7 cellular contexts compared by ENCODE assay signal in the genomic region with DNA sequence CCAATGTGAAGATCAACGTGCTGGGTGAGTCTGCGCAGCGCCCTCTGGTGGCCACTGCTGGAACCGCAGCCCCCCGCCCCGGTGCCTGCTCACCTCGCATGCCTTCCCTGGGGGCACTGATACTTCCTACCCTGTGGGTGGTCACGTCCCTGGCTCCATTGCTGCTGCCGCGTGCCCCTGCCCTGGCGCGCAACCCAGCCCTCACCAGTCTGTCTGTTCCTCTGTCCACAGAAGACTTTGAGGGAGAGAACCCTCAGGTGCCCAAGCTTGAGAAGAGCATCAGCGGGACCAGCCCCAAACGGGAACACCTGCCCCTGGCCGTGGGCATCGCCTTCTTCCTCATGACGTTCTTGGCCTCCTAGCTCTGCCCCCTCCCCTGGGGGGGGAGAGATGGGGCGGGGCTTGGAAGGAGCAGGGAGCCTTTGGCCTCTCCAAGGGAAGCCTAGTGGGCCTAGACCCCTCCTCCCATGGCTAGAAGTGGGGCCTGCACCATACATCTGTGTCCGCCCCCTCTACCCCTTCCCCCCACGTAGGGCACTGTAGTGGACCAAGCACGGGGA. TPM values are rescaled to one million over a fixed set of nuclear protein-coding genes. Genes with fewer than 3 reads are reported as not detected.
DNase-seq lines count a peak whose midpoint lies in the region; ATAC-seq, FAIRE-seq and TF ChIP-seq lines count a peak whose summit lies in the region.

No MANE protein-coding gene starts in this region.

- H3F3A ChIP-seq in MM.1S (ENCODE audit: insufficient read depth, low read length), result peaks cover 13% of the 10 kb centered on the region

- H3K79me2 ChIP-seq in MM.1S (ENCODE audit: low read length), result no peaks in the 10 kb centered on the region
- H3K79me2 ChIP-seq in GM12878 (ENCODE audit: control insufficient read depth, insufficient read depth, low read length), result no peaks in the 10 kb centered on the region

- no peaks in the 10 kb centered on the region for H3K9me3 ChIP-seq in MM.1S (replicated peaks; ENCODE audit: insufficient read depth, low read length)
- no peaks in the 10 kb centered on the region for H3K9me3 ChIP-seq in GM12878 (replicated peaks; ENCODE audit: control insufficient read depth, insufficient read depth, low read length)

- H3K36me3 ChIP-seq in MM.1S (replicated peaks; ENCODE audit: insufficient read depth, low read length), result no peaks in the 10 kb centered on the region
- H3K36me3 ChIP-seq in GM12878 (ENCODE audit: control insufficient read depth in 2 of 2, insufficient read depth in 2 of 2, low read length in 1 of 2), result no peaks in the 10 kb centered on the region

- POLR2A ChIA-PET in GM10248 (lab: Yijun Ruan, JAX) (no interaction called here), GM12878 (lab: Charles Lee) (interaction anchor here (1.3 to 2.0 kb wide), 4 partner anchors 22 to 86 kb away, joined by 4 to 12 read pairs (median 8); partner anchors contain the start of genes EFNA4, KRTCAP2 and SLC50A1)

- H3K9me2 ChIP-seq in MM.1S (replicated peaks; ENCODE audit: insufficient read depth, low read length), result no peaks in the 10 kb centered on the region

- H3K4me2 ChIP-seq in MM.1S (ENCODE audit: low read depth, low read length), result peak overlapping the region; percentile 100
- peak overlapping the region; percentile 79 for H3K4me2 ChIP-seq in GM12878 (ENCODE audit: control insufficient read depth, insufficient read depth)

- H3K9ac ChIP-seq in MM.1S (ENCODE audit: low read length) (no peak overlapping the region), GM12878 (ENCODE audit: control insufficient read depth, insufficient read depth, low read length) (no peak overlapping the region)

- TF ChIP-seq CTCF in GM10248 (IDR thresholded peaks at IDR 0.05; ENCODE audit: control extremely low read depth, extremely low read depth, low read depth, missing control alignments) (peak; percentile 99), MM.1S (IDR thresholded peaks at IDR 0.05; ENCODE audit: low read length) (peak; percentile 99), GM12878 (IDR thresholded peaks at IDR 0.05 in 2 of 3, conservative IDR thresholded peaks at IDR 0.05 in 1 of 3; ENCODE audit: control insufficient read depth in 2 of 3, extremely low read depth in 1 of 3, insufficient read depth in 1 of 3, low read depth in 3 of 3, low read length in 3 of 3) (peak; percentile 92 to 99 (median 98))

- peaks cover 27% of the 10 kb centered on the region for H3K4me1 ChIP-seq in MM.1S (ENCODE audit: low read length)
- peaks cover 24% of the 10 kb centered on the region for H3K4me1 ChIP-seq in GM12878 (ENCODE audit: control insufficient read depth, insufficient read depth, low read length)

- H4K20me1 ChIP-seq in MM.1S (ENCODE audit: insufficient read depth, low read length) (no peaks in the 10 kb centered on the region), GM12878 (ENCODE audit: control insufficient read depth, insufficient read depth) (no peaks in the 10 kb centered on the region)

- intact Hi-C loops in GM12878 (cut with micrococcal nuclease; ENCODE audit: unreplicated experiment), result loop anchor here (10.0 kb wide), 1 partner anchor 601 kb away; no protein-coding TSS in a partner anchor

- H2AFZ ChIP-seq in MM.1S (ENCODE audit: low read length) (peak overlapping the region; percentile 88; the same call in 1 of the 2 replicates), GM12878 (ENCODE audit: control insufficient read depth, low read depth, low read length) (peak overlapping the region; percentile 48)

- CTCF ChIA-PET in GM10248 (lab: Yijun Ruan, JAX) (interaction anchor here (0.7 to 5.1 kb wide), 23 partner anchors 10 to 130 kb away, joined by 3 to 169 read pairs (median 10); partner anchors contain the start of genes ADAM15, EFNA4, KRTCAP2 and PBXIP1), GM12878 (lab: Yijun Ruan, JAX) (interaction anchor here (0.6 to 5.5 kb wide), 23 partner anchors 9 to 605 kb away, joined by 3 to 195 read pairs (median 5); partner anchors contain the start of genes ADAM15, EFNA4, KRTCAP2 and SHC1)

- no TSS peak for BruUV-seq in GM12878 (replicated peaks; lab: Mats Ljungman, UMichigan)

- TF ChIP-seq RAD21 in GM12878 (IDR thresholded peaks at IDR 0.05; ENCODE audit: insufficient read depth, low read depth, low read length), result 0 out of 2 replicates have a peak, but pooled peaks have one; percentile 12

- no peak overlapping the region for H3K27ac ChIP-seq in MM.1S (ENCODE audit: low read length)
- no peak overlapping the region for H3K27ac ChIP-seq in GM12878 (ENCODE audit: control insufficient read depth, insufficient read depth)

- in situ Hi-C loops in GM12878 (cut with MboI), result no loop called here

- WGBS in GM12878 (ENCODE audit: insufficient coverage, insufficient replicate concordance, low lambda C conversion rate, missing lambda C conversion rate), result 5% methylated on average over 21 of the region's 21 CpGs

- no peak for TF ChIP-seq POLR2A in GM12878 (IDR thresholded peaks at IDR 0.05; ENCODE audit: low read depth, low read length)

- H3K4me3 ChIP-seq in MM.1S (ENCODE audit: low read length) (peak overlapping the region; percentile 84; the same call in 1 of the 2 replicates), GM12878 (no peak overlapping the region)

- H3K27me3 ChIP-seq in MM.1S (replicated peaks; ENCODE audit: insufficient read depth, low read length) (peaks cover 27% of the 10 kb centered on the region), GM12878 (replicated peaks in 1 of 2; ENCODE audit: control insufficient read depth in 2 of 2, insufficient read depth in 2 of 2, low read length in 1 of 2) (peaks cover 12 to 14% of the 10 kb centered on the region in 2 experiments)

- peak; percentile 68 for FAIRE-seq in GM12878 (lab: Jason Lieb, UNC)

- peak; percentile 61 for ATAC-seq in GM12878
- no peak for ATAC-seq in HG03469 (IDR thresholded peaks at IDR 0.05; ENCODE audit: unreplicated experiment)

- RAD21 ChIA-PET in GM12878 (lab: Charles Lee; ENCODE audit: unreplicated experiment), result interaction anchor here (0.6 to 3.0 kb wide), 7 partner anchors 22 to 791 kb away, joined by 3 to 63 read pairs (median 16); partner anchors contain the start of genes ADAM15, EFNA4 and KRTCAP2

- TF ChIP-seq EP300 in GM12878 (IDR thresholded peaks at IDR 0.05; ENCODE audit: borderline replicate concordance in 1 of 2, control insufficient read depth in 1 of 2, low read depth in 2 of 2, low read length in 2 of 2), result no peak

- SMC1A ChIA-PET in GM12878 (lab: Charles Lee; ENCODE audit: uncharacterized antibody, unreplicated experiment), result interaction anchor here (0.8 to 2.9 kb wide), 5 partner anchors 21 to 86 kb away, joined by 3 to 17 read pairs (median 5); no protein-coding TSS in a partner anchor

- DNase-seq in GM10248 (ENCODE audit: extremely low spot score) (peak; percentile 85), MM.1S (peak; percentile 83), UCSD-AML1 (lab: John Stamatoyannopoulos, UW; ENCODE audit: unreplicated experiment) (peak; percentile 77), GM12878 (ENCODE audit: low read depth, low spot score) (no peak), iris pigment epithelial cell (ENCODE audit: low read depth) (peak; percentile 36)
- peak; percentile 85 to 88 for DNase-seq in stimulated activated CD4-positive, alpha-beta T cell treated with anti-CD3 and anti-CD28 coated beads, Interleukin-2, amount 100 ng/mL, for 24 hours

RNA-seq across cellular contexts. Expression of gene EFNA3, which starts 7.6 kb away (rescaled TPM):
- 1.8 and 2.1 TPM in 2 replicates for total RNA-seq in GM12878 (2013; cell fraction: nucleolus; rRNA removed)
- total RNA-seq in GM12878 (2014; rRNA removed) (1.1 and 1.3 TPM in 2 replicates), GM12878 (2014; rRNA removed; fragmentation: Illumina TruSeq; extraction: Trizol) (0.64 and 0.67 TPM in 2 replicates), GM12878 (2021) (1.2 and 1.5 TPM in 2 replicates)
- 2.6 TPM for polyA plus RNA-seq in GM12878 (2011; ENCODE audit: low read depth)
- polyA plus RNA-seq in GM12878 (2011; rRNA removed) (2.3 and 5.4 TPM in 2 replicates), GM12878 (2014; fragmentation: Illumina TruSeq; extraction: Trizol) (0.55 and 1.00 TPM in 2 replicates), GM12878 (2014; fragmentation: Nextera tagmentation; extraction: Ambion mirVana) (under 1 TPM; 0.08 to 0.26 TPM), GM12878 (2014; rRNA removed) (1.2 and 1.7 TPM in 2 replicates), GM12878 (2016; fragmentation: Nextera tagmentation; extraction: Ambion mirVana) (1 to 10 TPM in 1 of 2 experiments, under 1 TPM in 1; 0.81 to 1.1 TPM)
- 6.2 and 7.7 TPM in 2 replicates for polyA plus RNA-seq in GM12878 (2011; cell fraction: cytosol; rRNA removed)
- polyA plus RNA-seq in GM12878 (2011; cell fraction: nucleus; rRNA removed), result 5.1 and 10.8 TPM in 2 replicates
- polyA plus RNA-seq in GM12878 (2012), result 3.4 and 4.9 TPM in 2 replicates
- 1.8 and 3.9 TPM in 2 replicates for polyA minus RNA-seq in GM12878 (2011; rRNA and poly(A)+ RNA removed)
- 2.9 and 3.6 TPM in 2 replicates for polyA minus RNA-seq in GM12878 (2011; cell fraction: cytosol; rRNA and poly(A)+ RNA removed)
- 2.4 and 3.4 TPM in 2 replicates for polyA minus RNA-seq in GM12878 (2011; cell fraction: nucleus; rRNA and poly(A)+ RNA removed)

RNA-seq across cellular contexts. Expression of gene EFNA4, which starts 22.7 kb away (rescaled TPM):
- total RNA-seq in GM12878 (2013; cell fraction: nucleolus; rRNA removed), result 5.7 and 6.7 TPM in 2 replicates
- 8.7 and 14.1 TPM in 2 replicates for total RNA-seq in GM12878 (2014; rRNA removed)
- total RNA-seq in GM12878 (2014; rRNA removed; fragmentation: Illumina TruSeq; extraction: Trizol), result 3.4 and 4.3 TPM in 2 replicates
- total RNA-seq in GM12878 (2021), result 5.3 and 6.3 TPM in 2 replicates
- 1.9 TPM for polyA plus RNA-seq in GM12878 (2011; ENCODE audit: low read depth)
- 3.6 and 8.4 TPM in 2 replicates for polyA plus RNA-seq in GM12878 (2011; rRNA removed)
- polyA plus RNA-seq in GM12878 (2011; cell fraction: cytosol; rRNA removed), result 11.2 and 12.9 TPM in 2 replicates
- polyA plus RNA-seq in GM12878 (2011; cell fraction: nucleus; rRNA removed), result 6.6 and 8.8 TPM in 2 replicates
- 4.7 and 5.6 TPM in 2 replicates for polyA plus RNA-seq in GM12878 (2012)
- polyA plus RNA-seq in GM12878 (2014; fragmentation: Illumina TruSeq; extraction: Trizol), result 2.4 and 4.9 TPM in 2 replicates
- 1 to 10 TPM in 1 of 2 experiments, under 1 TPM in 1; 0.52 to 1.3 TPM for polyA plus RNA-seq in GM12878 (2014; fragmentation: Nextera tagmentation; extraction: Ambion mirVana)
- polyA plus RNA-seq in GM12878 (2014; rRNA removed), result 9.7 and 10.7 TPM in 2 replicates
- polyA plus RNA-seq in GM12878 (2016; fragmentation: Nextera tagmentation; extraction: Ambion mirVana), result 1 to 10 TPM; 3.4 to 4.7 TPM
- polyA minus RNA-seq in GM12878 (2011; rRNA and poly(A)+ RNA removed), result 4.8 and 12.7 TPM in 2 replicates
- polyA minus RNA-seq in GM12878 (2011; cell fraction: cytosol; rRNA and poly(A)+ RNA removed), result 4.7 and 5.6 TPM in 2 replicates
- polyA minus RNA-seq in GM12878 (2011; cell fraction: nucleus; rRNA and poly(A)+ RNA removed), result 3.1 and 4.1 TPM in 2 replicates

RNA-seq across cellular contexts. Expression of gene ADAM15, which starts 35.1 kb away (rescaled TPM):
- total RNA-seq in GM12878 (2013; cell fraction: nucleolus; rRNA removed), result 15.4 TPM in 2 replicates
- total RNA-seq in GM12878 (2014; rRNA removed), result 21.7 and 28.9 TPM in 2 replicates
- 10.5 and 13.0 TPM in 2 replicates for total RNA-seq in GM12878 (2014; rRNA removed; fragmentation: Illumina TruSeq; extraction: Trizol)
- 30.0 and 38.8 TPM in 2 replicates for total RNA-seq in GM12878 (2021)
- polyA plus RNA-seq in GM12878 (2011; ENCODE audit: low read depth), result 2.3 TPM
- 3.1 and 6.4 TPM in 2 replicates for polyA plus RNA-seq in GM12878 (2011; rRNA removed)
- 7.8 and 11.9 TPM in 2 replicates for polyA plus RNA-seq in GM12878 (2011; cell fraction: cytosol; rRNA removed)
- 45.5 TPM in 2 replicates for polyA plus RNA-seq in GM12878 (2011; cell fraction: nucleus; rRNA removed)
- polyA plus RNA-seq in GM12878 (2012), result 6.3 and 9.5 TPM in 2 replicates
- 5.7 and 11.3 TPM in 2 replicates for polyA plus RNA-seq in GM12878 (2014; fragmentation: Illumina TruSeq; extraction: Trizol)
- under 1 TPM; 0.29 to 0.79 TPM for polyA plus RNA-seq in GM12878 (2014; fragmentation: Nextera tagmentation; extraction: Ambion mirVana)
- 27.8 and 29.6 TPM in 2 replicates for polyA plus RNA-seq in GM12878 (2014; rRNA removed)
- 10 to 100 TPM; 16.4 to 18.7 TPM for polyA plus RNA-seq in GM12878 (2016; fragmentation: Nextera tagmentation; extraction: Ambion mirVana)
- polyA minus RNA-seq in GM12878 (2011; rRNA and poly(A)+ RNA removed), result 8.7 and 12.4 TPM in 2 replicates
- polyA minus RNA-seq in GM12878 (2011; cell fraction: cytosol; rRNA and poly(A)+ RNA removed), result 12.2 and 13.4 TPM in 2 replicates
- 9.4 and 17.5 TPM in 2 replicates for polyA minus RNA-seq in GM12878 (2011; cell fraction: nucleus; rRNA and poly(A)+ RNA removed)

RNA-seq across cellular contexts. Expression of gene EFNA1, which starts 41.4 kb away (rescaled TPM):
- total RNA-seq in GM12878 (2013; cell fraction: nucleolus; rRNA removed), result 1.3 and 1.4 TPM in 2 replicates
- 0.05 TPM in 1 of 2 replicates, not detected in the other for total RNA-seq in GM12878 (2014; rRNA removed)
- not detected in 2 replicates for total RNA-seq in GM12878 (2014; rRNA removed; fragmentation: Illumina TruSeq; extraction: Trizol)
- 0.28 TPM in 1 of 2 replicates, not detected in the other for total RNA-seq in GM12878 (2021)
- polyA plus RNA-seq in GM12878 (2011; ENCODE audit: low read depth), result not detected
- polyA plus RNA-seq in GM12878 (2011; rRNA removed), result 4.6 and 7.5 TPM in 2 replicates
- polyA plus RNA-seq in GM12878 (2011; cell fraction: cytosol; rRNA removed), result 7.8 and 9.4 TPM in 2 replicates
- polyA plus RNA-seq in GM12878 (2011; cell fraction: nucleus; rRNA removed), result 4.4 and 8.5 TPM in 2 replicates
- polyA plus RNA-seq in GM12878 (2012), result 0.18 and 0.55 TPM in 2 replicates
- polyA plus RNA-seq in GM12878 (2014; fragmentation: Illumina TruSeq; extraction: Trizol), result 0.13 TPM in 1 of 2 replicates, not detected in the other
- polyA plus RNA-seq in GM12878 (2014; fragmentation: Nextera tagmentation; extraction: Ambion mirVana), result under 1 TPM in 1 of 2 experiments, not detected in 1; 0.19 TPM
- polyA plus RNA-seq in GM12878 (2014; rRNA removed), result not detected in 2 replicates
- polyA plus RNA-seq in GM12878 (2016; fragmentation: Nextera tagmentation; extraction: Ambion mirVana), result under 1 TPM; 0.13 to 0.44 TPM
- 6.3 and 7.3 TPM in 2 replicates for polyA minus RNA-seq in GM12878 (2011; rRNA and poly(A)+ RNA removed)
- polyA minus RNA-seq in GM12878 (2011; cell fraction: cytosol; rRNA and poly(A)+ RNA removed), result 10.4 and 11.4 TPM in 2 replicates
- 2.4 and 3.7 TPM in 2 replicates for polyA minus RNA-seq in GM12878 (2011; cell fraction: nucleus; rRNA and poly(A)+ RNA removed)

RNA-seq across cellular contexts. Expression of gene SLC50A1, which starts 49.4 kb away (rescaled TPM):
- 16.4 and 17.7 TPM in 2 replicates for total RNA-seq in GM12878 (2013; cell fraction: nucleolus; rRNA removed)
- total RNA-seq in GM12878 (2014; rRNA removed), result 46.9 and 52.3 TPM in 2 replicates
- total RNA-seq in GM12878 (2014; rRNA removed; fragmentation: Illumina TruSeq; extraction: Trizol), result 44.0 and 50.2 TPM in 2 replicates
- 32.5 and 38.3 TPM in 2 replicates for total RNA-seq in GM12878 (2021)
- polyA plus RNA-seq in GM12878 (2011; ENCODE audit: low read depth), result 31.8 TPM
- polyA plus RNA-seq in GM12878 (2011; rRNA removed), result 66.4 and 81.0 TPM in 2 replicates
- polyA plus RNA-seq in GM12878 (2011; cell fraction: cytosol; rRNA removed), result 106 and 113 TPM in 2 replicates
- polyA plus RNA-seq in GM12878 (2011; cell fraction: nucleus; rRNA removed), result 18.1 and 20.0 TPM in 2 replicates
- polyA plus RNA-seq in GM12878 (2012), result 33.8 and 37.6 TPM in 2 replicates
- polyA plus RNA-seq in GM12878 (2014; fragmentation: Illumina TruSeq; extraction: Trizol), result 53.6 and 74.5 TPM in 2 replicates
- 10 to 100 TPM; 70.8 to 85.6 TPM for polyA plus RNA-seq in GM12878 (2014; fragmentation: Nextera tagmentation; extraction: Ambion mirVana)
- polyA plus RNA-seq in GM12878 (2014; rRNA removed), result 62.9 and 77.3 TPM in 2 replicates
- polyA plus RNA-seq in GM12878 (2016; fragmentation: Nextera tagmentation; extraction: Ambion mirVana), result 10 to 100 TPM; 52.4 to 54.4 TPM
- polyA minus RNA-seq in GM12878 (2011; rRNA and poly(A)+ RNA removed), result 46.1 and 62.1 TPM in 2 replicates
- 15.3 and 18.2 TPM in 2 replicates for polyA minus RNA-seq in GM12878 (2011; cell fraction: cytosol; rRNA and poly(A)+ RNA removed)
- polyA minus RNA-seq in GM12878 (2011; cell fraction: nucleus; rRNA and poly(A)+ RNA removed), result 7.3 and 8.8 TPM in 2 replicates
